ENCODE assay signal across 20 cellular contexts in the genomic region with DNA sequence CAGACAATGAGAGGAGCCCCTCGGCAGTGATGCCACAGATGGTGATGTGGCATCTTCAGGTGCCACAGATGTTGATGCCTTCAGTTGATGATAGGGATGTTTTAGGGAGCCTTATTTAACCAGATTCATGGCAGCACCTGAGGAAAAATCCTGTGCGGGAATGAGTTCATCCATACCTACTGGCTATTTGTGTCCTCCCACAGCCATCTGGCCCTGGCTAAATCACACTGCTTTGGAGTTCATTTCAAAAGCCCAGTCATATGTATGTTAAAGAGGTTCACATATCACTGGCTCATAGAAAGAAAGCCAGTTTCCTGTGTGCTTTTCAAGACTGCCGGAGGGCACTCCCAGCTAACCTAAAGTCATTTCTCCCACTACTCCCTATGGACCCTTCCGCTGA.
"Had no signal": no experiment of that assay in that cellular context is flagged by ENCODE, and none has a peak within 500 bp of the region (broad histone marks: within the 10 kb centered on the region; RNA-seq: fewer than 3 reads in every experiment).

No MANE protein-coding gene starts in this region.

- H3K9ac ChIP-seq: SK-N-SH had no signal

- DNase-seq: KBM-7, MV-4-11, NCI-H1048, NCI-H1105, NCI-H1417, NCI-H1436 treated with DMSO at 0.1 percent for 48 hours, NCI-H1694, NCI-H187 treated with DMSO at 0.1 percent for 48 hours, NCI-H2029 treated with DMSO at 0.1 percent for 48 hours, NCI-H2171 treated with DMSO at 0.1 percent for 48 hours, NCI-H345, NCI-H446 treated with DMSO at 0.1 percent for 48 hours, NCI-H524, NCI-H526 treated with DMSO at 0.1 percent for 48 hours, NCI-H774, SHP77, SK-N-SH, SW 1271 had no signal

- H3K4me2 ChIP-seq: SK-N-SH had no signal

- H3K27ac ChIP-seq: HL-60, RWPE1 had no signal
